In genomic region chr17:82775033-82775823, GRCh38 we compare ENCODE assay signal across 8 cellular contexts. TPM values are rescaled to one million over a fixed set of nuclear protein-coding genes. Genes with fewer than 3 reads are reported as not detected.
DNase-seq lines count a peak whose midpoint lies in the region; ATAC-seq, FAIRE-seq and TF ChIP-seq lines count a peak whose summit lies in the region.

No MANE protein-coding gene starts in this region.

- H3K36me3 ChIP-seq in Peyer's patch, result no peaks in the 10 kb centered on the region
- H3K36me3 ChIP-seq in GM12878 (ENCODE audit: control insufficient read depth in 2 of 2, insufficient read depth in 2 of 2, low read length in 1 of 2), result peaks cover 0 to 9% of the 10 kb centered on the region in 2 experiments; a peak in 3 of 4 replicates
- no peaks in the 10 kb centered on the region for H3K36me3 ChIP-seq in smooth muscle cell (ENCODE audit: low read depth)

- H3K27me3 ChIP-seq in Peyer's patch, result no peaks in the 10 kb centered on the region
- H3K27me3 ChIP-seq in GM12878 (replicated peaks in 1 of 2; ENCODE audit: control insufficient read depth in 2 of 2, insufficient read depth in 2 of 2, low read length in 1 of 2), result no peaks in the 10 kb centered on the region
- H3K27me3 ChIP-seq in smooth muscle cell (ENCODE audit: low read depth), result no peaks in the 10 kb centered on the region

- no peak for TF ChIP-seq EP300 in A549 (IDR thresholded peaks at IDR 0.05)
- TF ChIP-seq EP300 in GM12878 (IDR thresholded peaks at IDR 0.05; ENCODE audit: borderline replicate concordance in 1 of 2, control insufficient read depth in 1 of 2, low read depth in 2 of 2, low read length in 2 of 2), result no peak

- TF ChIP-seq CTCF in A549 (IDR thresholded peaks at IDR 0.05), result peak; percentile 91
- TF ChIP-seq CTCF in Peyer's patch (IDR thresholded peaks at IDR 0.05), result peak; percentile 46 to 80 (median 78)
- peak; percentile 44 to 73 (median 49); a peak in 5 of 6 replicates for TF ChIP-seq CTCF in GM12878 (IDR thresholded peaks at IDR 0.05 in 2 of 3, conservative IDR thresholded peaks at IDR 0.05 in 1 of 3; ENCODE audit: control insufficient read depth in 2 of 3, extremely low read depth in 1 of 3, insufficient read depth in 1 of 3, low read depth in 3 of 3, low read length in 3 of 3)
- peak; percentile 90 for TF ChIP-seq CTCF in smooth muscle cell (IDR thresholded peaks at IDR 0.05; ENCODE audit: borderline replicate concordance, insufficient read depth, poor library complexity, severe bottlenecking)

- H4K20me1 ChIP-seq in GM12878 (ENCODE audit: control insufficient read depth, insufficient read depth) (no peaks in the 10 kb centered on the region), smooth muscle cell (ENCODE audit: low read depth) (peaks cover 4% of the 10 kb centered on the region)

- in situ Hi-C loops in GM12878 (cut with MboI), result no loop called here

- no peaks in the 10 kb centered on the region for H3F3A ChIP-seq in smooth muscle cell (ENCODE audit: low read depth)

- intact Hi-C loops in GM12878 (cut with micrococcal nuclease; ENCODE audit: unreplicated experiment), result no loop called here

- CTCF ChIA-PET in A549 (lab: Yijun Ruan, JAX) (interaction anchor here (0.7 to 20.7 kb wide), 41 partner anchors 10 to 745 kb away, joined by 3 to 450 read pairs (median 3); partner anchors contain the start of gene FN3KRP), GM12878 (lab: Yijun Ruan, JAX) (no interaction called here)

- H3K27ac ChIP-seq in A549 (no peak overlapping the region), Peyer's patch (peak overlapping the region in 1 of 4 donors; percentile 55), GM12878 (ENCODE audit: control insufficient read depth, insufficient read depth) (no peak overlapping the region), smooth muscle cell (ENCODE audit: low read depth) (no peak overlapping the region)

- POLR2A ChIA-PET in A549 (lab: Yijun Ruan, JAX), result no interaction called here
- POLR2A ChIA-PET in GM12878 (lab: Charles Lee), result no interaction called here

- H3K79me2 ChIP-seq in GM12878 (ENCODE audit: control insufficient read depth, insufficient read depth, low read length) (no peaks in the 10 kb centered on the region), smooth muscle cell (ENCODE audit: low read depth) (no peaks in the 10 kb centered on the region)

- H2AFZ ChIP-seq in GM12878 (ENCODE audit: control insufficient read depth, low read depth, low read length), result peak overlapping the region; percentile 51
- no peak overlapping the region for H2AFZ ChIP-seq in smooth muscle cell (ENCODE audit: low read depth)

- no peak overlapping the region for H3K9ac ChIP-seq in GM12878 (ENCODE audit: control insufficient read depth, insufficient read depth, low read length)
- H3K9ac ChIP-seq in smooth muscle cell (ENCODE audit: low read depth), result no peak overlapping the region

- FAIRE-seq in A549 (lab: Jason Lieb, UNC) (no peak), GM12892 (lab: Jason Lieb, UNC) (peak; percentile 70), GM12878 (lab: Jason Lieb, UNC) (no peak)

- peak; percentile 58 to 73 for TF ChIP-seq RAD21 in A549 (conservative IDR thresholded peaks at IDR 0.05 in 1 of 2, IDR thresholded peaks at IDR 0.05 in 1 of 2)
- TF ChIP-seq RAD21 in GM12878 (IDR thresholded peaks at IDR 0.05; ENCODE audit: insufficient read depth, low read depth, low read length), result peak; percentile 59

- no peak for TF ChIP-seq POLR2A in A549 (IDR thresholded peaks at IDR 0.05; ENCODE audit: low read length)
- TF ChIP-seq POLR2A in GM12892 (IDR thresholded peaks at IDR 0.05; ENCODE audit: low read depth, low read length), result no peak
- no peak for TF ChIP-seq POLR2A in Peyer's patch (IDR thresholded peaks at IDR 0.05)
- TF ChIP-seq POLR2A in GM12878 (IDR thresholded peaks at IDR 0.05; ENCODE audit: low read depth, low read length), result no peak

- SMC1A ChIA-PET in GM12878 (lab: Charles Lee; ENCODE audit: uncharacterized antibody, unreplicated experiment), result no interaction called here

- no TSS peak for BruUV-seq in GM12878 (replicated peaks; lab: Mats Ljungman, UMichigan)

- H3K4me2 ChIP-seq in A549 (peak overlapping the region; percentile 52; the same call in 2 of the 3 replicates), GM12878 (ENCODE audit: control insufficient read depth, insufficient read depth) (peak overlapping the region; percentile 38; the same call in 1 of the 2 replicates), smooth muscle cell (no peak overlapping the region)

- no peaks in the 10 kb centered on the region for H3K9me3 ChIP-seq in A549
- H3K9me3 ChIP-seq in Peyer's patch, result no peaks in the 10 kb centered on the region
- no peaks in the 10 kb centered on the region for H3K9me3 ChIP-seq in GM12878 (replicated peaks; ENCODE audit: control insufficient read depth, insufficient read depth, low read length)
- H3K9me3 ChIP-seq in smooth muscle cell (replicated peaks; ENCODE audit: low read depth), result no peaks in the 10 kb centered on the region

- no peaks in the 10 kb centered on the region for H3K4me1 ChIP-seq in A549
- H3K4me1 ChIP-seq in Peyer's patch, result peaks cover 0 to 7% (median 2%) of the 10 kb centered on the region in 4 donors
- H3K4me1 ChIP-seq in GM12878 (ENCODE audit: control insufficient read depth, insufficient read depth, low read length), result peaks cover 17% of the 10 kb centered on the region
- H3K4me1 ChIP-seq in smooth muscle cell (ENCODE audit: low read depth), result no peaks in the 10 kb centered on the region

- DNase-seq in A549 (ENCODE audit: low read depth in 1 of 2, low spot score in 1 of 2), result peak; percentile 69 to 95
- peak; percentile 63 for DNase-seq in GM12892 (ENCODE audit: insufficient read length)
- DNase-seq in Peyer's patch, result peak; percentile 58 to 88 (median 82)
- DNase-seq in GM12878 (ENCODE audit: low read depth, low spot score), result no peak
- DNase-seq in iPS-NIHi7 (ENCODE audit: extremely low spot score), result peak; percentile 95
- DNase-seq in smooth muscle cell (lab: John Stamatoyannopoulos, UW; ENCODE audit: unreplicated experiment), result peak; percentile 18

- ATAC-seq in A549 (peak; percentile 82 to 86), GM12878 (no peak), HG03135 (IDR thresholded peaks at IDR 0.05; ENCODE audit: unreplicated experiment) (no peak), GM21576 (IDR thresholded peaks at IDR 0.05; ENCODE audit: unreplicated experiment) (no peak)

- no peak overlapping the region for H3K4me3 ChIP-seq in A549
- peak overlapping the region in 3 of 4 donors; percentile 18 to 28 (median 22) for H3K4me3 ChIP-seq in Peyer's patch
- H3K4me3 ChIP-seq in GM12878, result no peak overlapping the region
- no peak overlapping the region for H3K4me3 ChIP-seq in smooth muscle cell

- 36% methylated on average over 32 of the region's 32 CpGs for WGBS in A549 (ENCODE audit: missing lambda C conversion rate)
- 84% methylated on average over 29 of the region's 32 CpGs for WGBS in GM12878 (ENCODE audit: insufficient coverage, insufficient replicate concordance, low lambda C conversion rate, missing lambda C conversion rate)
- WGBS in smooth muscle cell (ENCODE audit: low lambda C conversion rate), result 75% methylated on average over 23 of the region's 32 CpGs

- RAD21 ChIA-PET in GM12878 (lab: Charles Lee; ENCODE audit: unreplicated experiment), result no interaction called here

RNA-seq across cellular contexts. Expression of gene TBCD, which starts 23.4 kb away (rescaled TPM):
- 33.5 and 44.7 TPM in 2 replicates for polyA plus RNA-seq in A549 (2011; rRNA removed)
- 104 and 105 TPM in 2 replicates for polyA plus RNA-seq in A549 (2012; cell fraction: cytosol; rRNA removed)
- 337 and 389 TPM in 2 replicates for polyA plus RNA-seq in A549 (2012; cell fraction: nucleus; rRNA removed)
- 47.4 to 51.6 TPM (median 49.1 TPM) in 3 replicates for polyA plus RNA-seq in A549 (2017; fragmentation: RNase III; extraction: RNeasy Plus Mini Kit Qiagen cat#74134 plus additional on column Dnase treatment)
- 63.6 and 73.0 TPM in 2 replicates for polyA minus RNA-seq in A549 (2011; rRNA and poly(A)+ RNA removed)
- 40.0 TPM for polyA plus RNA-seq in GM12892 (2012; ENCODE audit: missing spikeins)
- 100 to 1,000 TPM in 1 of 4 donors, 10 to 100 TPM in 3; 58.7 to 130 (median 74.8) TPM for total RNA-seq in Peyer's patch
- 201 and 218 TPM in 2 replicates for total RNA-seq in GM12878 (2013; cell fraction: nucleolus; rRNA removed)
- total RNA-seq in GM12878 (2014; rRNA removed), result 54.4 and 58.2 TPM in 2 replicates
- 27.2 and 38.6 TPM in 2 replicates for total RNA-seq in GM12878 (2014; rRNA removed; fragmentation: Illumina TruSeq; extraction: Trizol)
- total RNA-seq in GM12878 (2021), result 96.3 and 114 TPM in 2 replicates
- polyA plus RNA-seq in GM12878 (2011; ENCODE audit: low read depth), result 53.6 TPM
- 36.7 and 61.0 TPM in 2 replicates for polyA plus RNA-seq in GM12878 (2011; rRNA removed)
- 93.6 and 116 TPM in 2 replicates for polyA plus RNA-seq in GM12878 (2011; cell fraction: cytosol; rRNA removed)
- polyA plus RNA-seq in GM12878 (2011; cell fraction: nucleus; rRNA removed), result 456 and 506 TPM in 2 replicates
- polyA plus RNA-seq in GM12878 (2012), result 78.2 and 97.0 TPM in 2 replicates
- 12.2 and 35.6 TPM in 2 replicates for polyA plus RNA-seq in GM12878 (2014; fragmentation: Illumina TruSeq; extraction: Trizol)
- polyA plus RNA-seq in GM12878 (2014; fragmentation: Nextera tagmentation; extraction: Ambion mirVana), result 10 to 100 TPM; 10.3 to 19.3 TPM
- 46.6 and 66.7 TPM in 2 replicates for polyA plus RNA-seq in GM12878 (2014; rRNA removed)
- 10 to 100 TPM; 72.9 to 83.5 TPM for polyA plus RNA-seq in GM12878 (2016; fragmentation: Nextera tagmentation; extraction: Ambion mirVana)
- polyA minus RNA-seq in GM12878 (2011; rRNA and poly(A)+ RNA removed), result 128 and 173 TPM in 2 replicates
- 71.3 and 78.0 TPM in 2 replicates for polyA minus RNA-seq in GM12878 (2011; cell fraction: cytosol; rRNA and poly(A)+ RNA removed)
- polyA minus RNA-seq in GM12878 (2011; cell fraction: nucleus; rRNA and poly(A)+ RNA removed), result 90.2 and 122 TPM in 2 replicates
- 29.1 and 31.5 TPM in 2 replicates for total RNA-seq in smooth muscle cell
- polyA plus RNA-seq in smooth muscle cell, result 38.8 and 45.3 TPM in 2 replicates

RNA-seq across cellular contexts. Expression of gene FN3K, which starts 39.8 kb away (rescaled TPM):
- 1.3 and 1.7 TPM in 2 replicates for polyA plus RNA-seq in A549 (2011; rRNA removed)
- polyA plus RNA-seq in A549 (2012; cell fraction: cytosol; rRNA removed), result 3.8 and 4.7 TPM in 2 replicates
- 6.9 and 7.5 TPM in 2 replicates for polyA plus RNA-seq in A549 (2012; cell fraction: nucleus; rRNA removed)
- 7.7 to 13.2 TPM (median 11.9 TPM) in 3 replicates for polyA plus RNA-seq in A549 (2017; fragmentation: RNase III; extraction: RNeasy Plus Mini Kit Qiagen cat#74134 plus additional on column Dnase treatment)
- 2.8 and 3.6 TPM in 2 replicates for polyA minus RNA-seq in A549 (2011; rRNA and poly(A)+ RNA removed)
- 0.21 TPM for polyA plus RNA-seq in GM12892 (2012; ENCODE audit: missing spikeins)
- total RNA-seq in Peyer's patch, result 10 to 100 TPM; 14.0 to 56.3 (median 23.0) TPM
- 0.90 and 1.1 TPM in 2 replicates for total RNA-seq in GM12878 (2013; cell fraction: nucleolus; rRNA removed)
- total RNA-seq in GM12878 (2014; rRNA removed), result 0.51 TPM in 1 of 2 replicates, not detected in the other
- total RNA-seq in GM12878 (2014; rRNA removed; fragmentation: Illumina TruSeq; extraction: Trizol), result not detected in 2 replicates
- total RNA-seq in GM12878 (2021), result 0.58 TPM in 1 of 2 replicates, not detected in the other
- polyA plus RNA-seq in GM12878 (2011; ENCODE audit: low read depth), result 0.50 TPM
- 0.08 and 0.17 TPM in 2 replicates for polyA plus RNA-seq in GM12878 (2011; rRNA removed)
- 0.05 TPM in 1 of 2 replicates, not detected in the other for polyA plus RNA-seq in GM12878 (2011; cell fraction: cytosol; rRNA removed)
- 0.37 and 0.57 TPM in 2 replicates for polyA plus RNA-seq in GM12878 (2011; cell fraction: nucleus; rRNA removed)
- 1.0 and 1.1 TPM in 2 replicates for polyA plus RNA-seq in GM12878 (2012)
- not detected in 2 replicates for polyA plus RNA-seq in GM12878 (2014; fragmentation: Illumina TruSeq; extraction: Trizol)
- polyA plus RNA-seq in GM12878 (2014; fragmentation: Nextera tagmentation; extraction: Ambion mirVana), result not detected
- 0.14 and 0.17 TPM in 2 replicates for polyA plus RNA-seq in GM12878 (2014; rRNA removed)
- not detected for polyA plus RNA-seq in GM12878 (2016; fragmentation: Nextera tagmentation; extraction: Ambion mirVana)
- not detected in 2 replicates for polyA minus RNA-seq in GM12878 (2011; rRNA and poly(A)+ RNA removed)
- polyA minus RNA-seq in GM12878 (2011; cell fraction: cytosol; rRNA and poly(A)+ RNA removed), result not detected in 2 replicates
- not detected in 2 replicates for polyA minus RNA-seq in GM12878 (2011; cell fraction: nucleus; rRNA and poly(A)+ RNA removed)
- 0.94 and 1.3 TPM in 2 replicates for total RNA-seq in smooth muscle cell
- polyA plus RNA-seq in smooth muscle cell, result 1.2 and 2.5 TPM in 2 replicates

RNA-seq across cellular contexts. Expression of gene FN3KRP, which starts 58.7 kb away (rescaled TPM):
- polyA plus RNA-seq in A549 (2011; rRNA removed) (41.1 and 41.7 TPM in 2 replicates), A549 (2017; fragmentation: RNase III; extraction: RNeasy Plus Mini Kit Qiagen cat#74134 plus additional on column Dnase treatment) (60.2 to 62.8 TPM (median 62.4 TPM) in 3 replicates), GM12878 (2011; rRNA removed) (15.9 and 24.8 TPM in 2 replicates), GM12878 (2014; fragmentation: Illumina TruSeq; extraction: Trizol) (27.2 and 29.2 TPM in 2 replicates), GM12878 (2014; fragmentation: Nextera tagmentation; extraction: Ambion mirVana) (1 to 10 TPM; 1.8 to 6.3 TPM), GM12878 (2014; rRNA removed) (27.3 and 28.1 TPM in 2 replicates), GM12878 (2016; fragmentation: Nextera tagmentation; extraction: Ambion mirVana) (10 to 100 TPM; 47.5 to 50.5 TPM), smooth muscle cell (26.9 and 34.8 TPM in 2 replicates)
- polyA plus RNA-seq in A549 (2012; cell fraction: cytosol; rRNA removed), result 56.0 and 57.0 TPM in 2 replicates
- 45.7 and 54.9 TPM in 2 replicates for polyA plus RNA-seq in A549 (2012; cell fraction: nucleus; rRNA removed)
- 24.6 and 24.9 TPM in 2 replicates for polyA minus RNA-seq in A549 (2011; rRNA and poly(A)+ RNA removed)
- polyA plus RNA-seq in GM12892 (2012; ENCODE audit: missing spikeins), result 31.9 TPM
- total RNA-seq in Peyer's patch (10 to 100 TPM; 15.5 to 33.0 (median 19.7) TPM), GM12878 (2014; rRNA removed) (23.3 and 23.8 TPM in 2 replicates), GM12878 (2014; rRNA removed; fragmentation: Illumina TruSeq; extraction: Trizol) (21.5 and 22.6 TPM in 2 replicates), GM12878 (2021) (29.5 and 30.9 TPM in 2 replicates), smooth muscle cell (12.8 and 16.8 TPM in 2 replicates)
- total RNA-seq in GM12878 (2013; cell fraction: nucleolus; rRNA removed), result 10.7 and 15.8 TPM in 2 replicates
- polyA plus RNA-seq in GM12878 (2011; ENCODE audit: low read depth), result 40.2 TPM
- 21.4 and 23.7 TPM in 2 replicates for polyA plus RNA-seq in GM12878 (2011; cell fraction: cytosol; rRNA removed)
- 21.1 and 27.5 TPM in 2 replicates for polyA plus RNA-seq in GM12878 (2011; cell fraction: nucleus; rRNA removed)
- 31.4 and 42.8 TPM in 2 replicates for polyA plus RNA-seq in GM12878 (2012)
- polyA minus RNA-seq in GM12878 (2011; rRNA and poly(A)+ RNA removed), result 8.9 and 13.3 TPM in 2 replicates
- polyA minus RNA-seq in GM12878 (2011; cell fraction: cytosol; rRNA and poly(A)+ RNA removed), result 8.2 and 8.5 TPM in 2 replicates
- 3.1 and 7.4 TPM in 2 replicates for polyA minus RNA-seq in GM12878 (2011; cell fraction: nucleus; rRNA and poly(A)+ RNA removed)

Comparison
In these comparisons a context has a peak if more than half of its experiments do, and no peak if none do; other contexts are left out.
1. ATAC-seq: peak in A549 (2 of 2); none in GM12878 (single experiment), HG03135 (single experiment) and GM21576 (single experiment).
2. H3K4me3 ChIP-seq: peak in Peyer's patch (3 of 4); none in A549 (single experiment), GM12878 (single experiment) and smooth muscle cell (single experiment).
3. Of the 24 proteins assayed by ChIP-seq in both GM12878 and A549: peak only in GM12878: none; only in A549: none; in both: CTCF, RAD21 and SMC3; in neither: 21.
4. Peak in every context shown above with its lines, with median percentiles within 50 percentile points of each other: CTCF ChIP-seq.